8 cellular contexts compared by ENCODE assay signal in the genomic region with DNA sequence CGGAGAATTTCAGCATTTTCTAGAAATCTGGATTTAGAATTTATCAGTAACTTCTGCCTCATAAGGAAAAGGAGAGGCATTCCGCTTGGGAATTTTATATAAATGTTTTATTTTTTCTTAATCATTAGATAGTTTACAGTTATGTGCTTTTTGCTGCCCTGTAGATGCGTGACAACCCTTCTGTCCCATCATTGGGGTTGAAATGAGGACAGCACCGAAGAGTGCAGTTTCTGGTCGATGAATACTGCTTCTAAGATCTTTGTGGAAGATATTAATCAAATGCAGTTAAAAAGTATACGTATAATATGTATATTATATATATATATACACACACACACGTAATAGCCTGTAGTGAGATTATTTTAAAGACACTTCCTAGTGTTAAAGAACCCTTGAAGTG. TPM values are rescaled to one million over a fixed set of nuclear protein-coding genes. Genes with fewer than 3 reads are reported as not detected.
DNase-seq lines count a peak whose midpoint lies in the region; ATAC-seq and TF ChIP-seq lines count a peak whose summit lies in the region.

No MANE protein-coding gene starts in this region.

- peak overlapping the region in 5 of 10 donors; percentile 85 to 100 (median 95) for H3K27ac Mint-ChIP-seq in naive thymus-derived CD8-positive, alpha-beta T cell

- H3K4me2 ChIP-seq in BLaER1: peak overlapping the region; percentile 97
- H3K4me2 ChIP-seq in Loucy (ENCODE audit: low read depth, low read length, poor library complexity, severe bottlenecking): peak overlapping the region; percentile 93

- H3K9me3 ChIP-seq in BLaER1: peaks cover 1% of the 10 kb centered on the region; the same call in 1 of the 2 replicates
- no peaks in the 10 kb centered on the region for H3K9me3 ChIP-seq in Loucy (ENCODE audit: insufficient read depth, low read depth, low read length)

- H3K4me3 ChIP-seq in BLaER1 (peak overlapping the region; percentile 95), Loucy (ENCODE audit: low read length, poor library complexity, severe bottlenecking) (peak overlapping the region; percentile 85), cardiac fibroblast (replicated peaks in 1 of 2; ENCODE audit: low read depth in 2 of 2, low read length in 2 of 2) (peak overlapping the region; percentile 71 to 95)

- H3K27ac ChIP-seq in BLaER1 (peak overlapping the region; percentile 97), substantia nigra (ENCODE audit: low read depth, low read length, poor library complexity, severe bottlenecking) (no peak overlapping the region)

- TF ChIP-seq CTCF in Loucy (conservative IDR thresholded peaks at IDR 0.05; ENCODE audit: low read length): no peak
- TF ChIP-seq CTCF in cardiac fibroblast (IDR thresholded peaks at IDR 0.05; ENCODE audit: low read depth, low read length): no peak

- peaks cover 61% of the 10 kb centered on the region for H4K20me1 ChIP-seq in BLaER1
- peaks cover 61% of the 10 kb centered on the region for H4K20me1 ChIP-seq in Loucy (ENCODE audit: insufficient read depth, low read length, poor library complexity, severe bottlenecking)

- no peaks in the 10 kb centered on the region for H3K27me3 Mint-ChIP-seq in naive thymus-derived CD8-positive, alpha-beta T cell

- peaks cover 64% of the 10 kb centered on the region for H3K4me1 ChIP-seq in BLaER1
- H3K4me1 ChIP-seq in Loucy (ENCODE audit: insufficient read depth, low read length, poor library complexity, severe bottlenecking): peaks cover 40% of the 10 kb centered on the region

- H3K9ac ChIP-seq in BLaER1: peak overlapping the region; percentile 98
- peak overlapping the region; percentile 82 for H3K9ac ChIP-seq in Loucy (ENCODE audit: low read depth, low read length, poor library complexity, severe bottlenecking)

- H3K27me3 ChIP-seq in BLaER1: no peaks in the 10 kb centered on the region
- no peaks in the 10 kb centered on the region for H3K27me3 ChIP-seq in Loucy (ENCODE audit: insufficient read depth, low read length, poor library complexity, severe bottlenecking)

- H3K79me2 ChIP-seq in Loucy (ENCODE audit: insufficient read depth, low read length): peaks cover 76% of the 10 kb centered on the region

- H3K9me3 Mint-ChIP-seq in naive thymus-derived CD8-positive, alpha-beta T cell: peaks cover 0 to 6% (median 0%) of the 10 kb centered on the region in 9 donors

- H3K36me3 ChIP-seq in BLaER1 (no peaks in the 10 kb centered on the region), Loucy (ENCODE audit: insufficient read depth, low read length) (no peaks in the 10 kb centered on the region)

- H3K9me2 ChIP-seq in Loucy (replicated peaks; ENCODE audit: low read depth, low read length): no peaks in the 10 kb centered on the region

- H2AFZ ChIP-seq in Loucy (ENCODE audit: low read length): no peak overlapping the region

- no peaks in the 10 kb centered on the region for H3K36me3 Mint-ChIP-seq in naive thymus-derived CD8-positive, alpha-beta T cell

- no peak for ATAC-seq in naive thymus-derived CD8-positive, alpha-beta T cell
- no peak for ATAC-seq in HG03097 (IDR thresholded peaks at IDR 0.05; ENCODE audit: low FRiP score, unreplicated experiment)

- POLR2A ChIA-PET in naive thymus-derived CD8-positive, alpha-beta T cell (lab: Charles Lee): interaction anchor here (0.6 kb wide), 1 partner anchor 32 kb away, joined by 4 read pairs; no protein-coding TSS in a partner anchor

- peak overlapping the region; percentile 89 to 100 (median 94) for H3K4me3 Mint-ChIP-seq in naive thymus-derived CD8-positive, alpha-beta T cell

- DNase-seq in cardiac fibroblast (ENCODE audit: low read depth in 2 of 2) (no peak), substantia nigra (lab: John Stamatoyannopoulos, UW) (no peak), NCI-H774 (lab: John Stamatoyannopoulos, UW) (no peak)
- no peak for DNase-seq in naive thymus-derived CD8-positive, alpha-beta T cell
- no peak for DNase-seq in activated CD8-positive, alpha-beta memory T cell treated with anti-CD3 and anti-CD28 coated beads for 24 hours

- H3F3A ChIP-seq in Loucy (ENCODE audit: low read depth): no peaks in the 10 kb centered on the region

- H3K4me1 Mint-ChIP-seq in naive thymus-derived CD8-positive, alpha-beta T cell: peaks cover 28 to 59% (median 44%) of the 10 kb centered on the region in 4 donors

RNA-seq across cellular contexts. Expression of a gene that starts 1.5 kb away (rescaled TPM):
- total RNA-seq in naive thymus-derived CD8-positive, alpha-beta T cell: 10 to 100 TPM; 56.2 to 59.6 TPM
- 10 to 100 TPM; 49.1 to 78.4 (median 73.2) TPM for polyA plus RNA-seq in naive thymus-derived CD8-positive, alpha-beta T cell
